9 cellular contexts compared by ENCODE assay signal in the genomic region with DNA sequence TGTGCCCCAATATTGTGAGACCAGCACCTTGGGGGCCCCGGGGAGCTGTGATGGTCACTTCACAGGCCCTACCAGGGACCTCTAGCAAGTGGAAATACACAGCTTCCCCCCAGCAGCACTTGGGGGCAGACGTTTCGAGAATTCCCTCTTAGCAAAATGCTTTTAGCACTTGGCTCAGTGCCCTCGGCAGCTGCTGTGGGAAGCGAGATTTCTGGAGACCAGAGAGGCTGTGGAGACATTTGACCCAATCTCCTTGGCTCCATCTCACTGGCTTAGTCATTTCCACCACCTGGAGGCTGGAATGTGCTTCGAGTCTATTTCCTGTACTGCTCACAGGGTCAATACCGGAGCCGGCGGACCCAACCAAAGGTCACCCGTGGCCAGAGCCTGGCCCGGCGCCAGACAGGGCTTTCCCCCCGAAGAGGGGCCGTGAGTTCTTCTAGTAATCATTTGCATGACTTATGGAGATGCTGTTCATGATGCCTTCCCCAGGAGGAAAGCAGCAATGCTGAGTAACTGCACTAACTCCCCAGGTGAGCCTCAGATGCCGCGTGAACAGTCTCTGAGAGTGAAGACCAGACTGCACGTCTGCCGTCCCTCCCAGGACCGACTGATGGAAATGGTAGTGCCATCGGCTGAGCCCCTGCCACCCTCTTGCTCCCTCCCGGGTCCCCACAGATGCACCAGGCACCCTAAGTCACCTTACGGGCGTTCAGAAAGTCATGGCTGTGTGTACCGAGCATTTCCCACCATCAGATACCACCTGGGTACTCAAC. TPM values are rescaled to one million over a fixed set of nuclear protein-coding genes. Genes with fewer than 3 reads are reported as not detected.
DNase-seq lines count a peak whose midpoint lies in the region; ATAC-seq and TF ChIP-seq lines count a peak whose summit lies in the region.
"Had no signal": no experiment of that assay in that cellular context is flagged by ENCODE, and none has a peak within 500 bp of the region (broad histone marks: within the 10 kb centered on the region; RNA-seq: fewer than 3 reads in every experiment).

No MANE protein-coding gene starts in this region.

- ATAC-seq in HG02588 (IDR thresholded peaks at IDR 0.05; ENCODE audit: unreplicated experiment) (no peak), GM18502 (IDR thresholded peaks at IDR 0.05; ENCODE audit: poor library complexity, unreplicated experiment) (no peak)

- peak in 5 of 11 experiments; percentile 9 to 30 (median 13) for TF ChIP-seq CTCF in spleen (IDR thresholded peaks at IDR 0.05 in 8 of 11, conservative IDR thresholded peaks at IDR 0.05 in 3 of 11)

- intact Hi-C loops in spleen (cut with DNase I; ENCODE audit: low total_unique reads): loop anchor here (10.0 kb wide), 1 partner anchor 47 kb away; no protein-coding TSS in a partner anchor

- H3K36me3 ChIP-seq in spleen: no peaks in the 10 kb centered on the region

- WGBS in spleen, 5 donors: 51 to 77% (median 62%) methylated on average over 22 to 24 of the region's 24 CpGs

- H3K27me3 ChIP-seq in spleen (replicated peaks in 1 of 7): peaks cover 0 to 38% (median 4%) of the 10 kb centered on the region in 7 donors

- DNase-seq in NCI-H1436 (lab: John Stamatoyannopoulos, UW) (peak; percentile 0), NCI-H1436 treated with DMSO at 0.1 percent for 48 hours (lab: John Stamatoyannopoulos, UW) (no peak), amniotic stem cell (lab: John Stamatoyannopoulos, UW) (peak; percentile 10), hepatic stellate cell (ENCODE audit: low spot score) (peak; percentile 91), spleen (no peak)
- no peak for DNase-seq in stimulated activated CD4-positive, alpha-beta T cell treated with anti-CD3 and anti-CD28 coated beads, Interleukin-15, amount 100 ng/mL, for 24 hours

- no peak overlapping the region for H3K4me3 ChIP-seq in spleen

- no peaks in the 10 kb centered on the region for H3K9me3 ChIP-seq in spleen

- H3K27ac ChIP-seq in spleen: peak overlapping the region in 7 of 8 donors; percentile 43 to 81 (median 66)
- H3K27ac ChIP-seq: 22Rv1 had no signal

- no peak for TF ChIP-seq POLR2A in spleen (IDR thresholded peaks at IDR 0.05)

- H3K4me1 ChIP-seq in spleen: peaks cover 9 to 64% (median 38%) of the 10 kb centered on the region in 6 donors

RNA-seq across cellular contexts. Expression of gene C2CD2, which starts 4.4 kb away (rescaled TPM):
- 100 to 1,000 TPM in 4 of 7 donors, 10 to 100 TPM in 3; 74.0 to 163 (median 105) TPM for total RNA-seq in spleen
- 10 to 100 TPM; 12.9 to 30.3 (median 18.0) TPM for polyA plus RNA-seq in spleen

RNA-seq across cellular contexts. Expression of gene ZBTB21, which starts 52.0 kb away (rescaled TPM):
- total RNA-seq in spleen: 10 to 100 TPM; 10.6 to 21.7 (median 16.2) TPM
- polyA plus RNA-seq in spleen: 1 to 10 TPM; 1.9 to 3.0 (median 1.9) TPM

Comparison
In these comparisons a context has a peak if more than half of its experiments do, and no peak if none do; other contexts are left out.
1. DNase-seq: peak in NCI-H1436 (single experiment), amniotic stem cell (single experiment) and hepatic stellate cell (single experiment); none in NCI-H1436 treated with DMSO at 0.1 percent for 48 hours (single experiment), spleen (single experiment) and stimulated activated CD4-positive, alpha-beta T cell treated with anti-CD3 and anti-CD28 coated beads, Interleukin-15, amount 100 ng/mL, for 24 hours (single experiment).